8 cellular contexts compared by ENCODE assay signal in the genomic region with DNA sequence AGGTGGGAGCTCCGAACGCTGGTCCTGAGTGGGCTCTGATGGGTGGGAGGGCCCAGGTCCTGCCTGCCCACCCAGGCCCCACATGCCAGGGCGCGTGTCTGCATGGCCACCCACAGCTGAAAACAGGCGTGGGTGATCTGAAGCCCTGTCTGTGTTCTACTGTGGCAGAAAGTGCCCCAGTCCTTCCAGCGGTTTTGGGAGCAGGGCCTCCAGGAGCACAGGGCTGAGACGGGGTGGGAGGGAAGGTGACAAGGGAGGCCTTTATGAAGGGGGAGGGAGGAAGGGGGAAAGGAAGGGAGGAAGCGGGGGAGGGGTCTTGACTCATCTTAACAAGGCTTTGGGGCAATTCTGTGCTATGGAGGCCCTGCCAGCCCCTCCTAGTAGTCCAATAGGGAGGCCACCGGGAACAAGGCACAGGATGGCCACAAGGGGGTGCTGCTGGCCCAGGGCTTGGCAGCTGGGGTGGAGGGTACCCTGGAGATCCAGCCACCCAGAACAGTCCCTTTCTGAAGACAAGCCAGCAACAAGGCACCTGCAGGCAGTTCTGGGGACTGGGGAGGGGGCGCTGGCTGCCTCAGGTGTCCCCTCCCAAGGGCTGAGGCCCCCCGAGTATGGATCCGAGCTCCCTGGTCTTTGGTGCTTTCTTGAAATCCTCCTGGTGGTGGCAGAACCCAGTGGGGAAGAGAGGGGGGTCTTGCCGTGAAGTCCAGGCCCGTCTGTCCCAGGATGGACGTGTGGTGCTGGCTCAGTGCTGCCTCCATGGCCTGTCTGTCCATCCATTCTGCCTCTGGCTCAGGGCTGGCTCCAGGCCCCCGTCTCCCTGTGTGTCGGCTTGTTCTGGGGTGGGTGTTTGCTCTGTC. TPM values are rescaled to one million over a fixed set of nuclear protein-coding genes. Genes with fewer than 3 reads are reported as not detected.
DNase-seq lines count a peak whose midpoint lies in the region; ATAC-seq and TF ChIP-seq lines count a peak whose summit lies in the region.

No MANE protein-coding gene starts in this region.

- H3K4me1 Mint-ChIP-seq in activated naive CD4-positive, alpha-beta T cell treated with anti-CD3 and anti-CD28 coated beads for 36 hours (ENCODE audit: low read depth) = peaks cover 7% of the 10 kb centered on the region

- H3K4me3 ChIP-seq in Loucy (ENCODE audit: low read length, poor library complexity, severe bottlenecking) = no peak overlapping the region

- ATAC-seq in SK-N-SH treated with all-trans-retinoic acid at 6 μM for 48 hours = peak; percentile 81

- no peaks in the 10 kb centered on the region for H3K36me3 ChIP-seq in Loucy (ENCODE audit: insufficient read depth, low read length)

- no peak overlapping the region for H3K4me3 Mint-ChIP-seq in activated naive CD4-positive, alpha-beta T cell treated with anti-CD3 and anti-CD28 coated beads for 36 hours

- no peaks in the 10 kb centered on the region for H4K20me1 ChIP-seq in Loucy (ENCODE audit: insufficient read depth, low read length, poor library complexity, severe bottlenecking)

- H3K27ac Mint-ChIP-seq in activated naive CD4-positive, alpha-beta T cell treated with anti-CD3 and anti-CD28 coated beads for 36 hours = no peak overlapping the region

- H3F3A ChIP-seq in Loucy (ENCODE audit: low read depth) = no peaks in the 10 kb centered on the region

- CTCF ChIA-PET in activated naive CD4-positive, alpha-beta T cell treated with anti-CD3 and anti-CD28 coated beads for 36 hours (lab: Charles Lee) = interaction anchor here (0.5 to 10.5 kb wide), 38 partner anchors 9 to 226 kb away, joined by 3 to 270 read pairs (median 6); a partner anchor contains a TSS

- H3K9me3 ChIP-seq in Loucy (ENCODE audit: insufficient read depth, low read depth, low read length) = no peaks in the 10 kb centered on the region

- H3K9ac ChIP-seq in Loucy (ENCODE audit: low read depth, low read length, poor library complexity, severe bottlenecking) = no peak overlapping the region

- intact Hi-C loops in activated naive CD4-positive, alpha-beta T cell treated with anti-CD3 and anti-CD28 coated beads for 36 hours (cut with micrococcal nuclease) = loop anchor here (1.0 kb wide), 2 partner anchors 100 to 157 kb away; no protein-coding TSS in a partner anchor
- intact Hi-C loops in head of caudate nucleus (cut with DNase I) = loop anchor here (2.0 kb wide), 2 partner anchors 49 to 185 kb away; no protein-coding TSS in a partner anchor
- intact Hi-C loops in posterior cingulate gyrus (cut with DNase I) = loop anchor here (1.0 kb wide), 2 partner anchors 50 to 211 kb away; no protein-coding TSS in a partner anchor

- H3K4me1 ChIP-seq in Loucy (ENCODE audit: insufficient read depth, low read length, poor library complexity, severe bottlenecking) = no peaks in the 10 kb centered on the region

- H2AFZ ChIP-seq in Loucy (ENCODE audit: low read length) = no peak overlapping the region

- H3K27me3 ChIP-seq in Loucy (ENCODE audit: insufficient read depth, low read length, poor library complexity, severe bottlenecking) = no peaks in the 10 kb centered on the region

- no peaks in the 10 kb centered on the region for H3K9me3 Mint-ChIP-seq in activated naive CD4-positive, alpha-beta T cell treated with anti-CD3 and anti-CD28 coated beads for 36 hours

- no peaks in the 10 kb centered on the region for H3K36me3 Mint-ChIP-seq in activated naive CD4-positive, alpha-beta T cell treated with anti-CD3 and anti-CD28 coated beads for 36 hours (ENCODE audit: low read depth)

- DNase-seq in Daoy (ENCODE audit: low read depth) (peak; percentile 75), head of caudate nucleus (peak; percentile 56 to 95 (median 88)), posterior cingulate gyrus (peak; percentile 59 to 97 (median 88)), ureter (ENCODE audit: low spot score) (peak; percentile 79), NCI-H226 (no peak)
- DNase-seq in activated naive CD4-positive, alpha-beta T cell treated with anti-CD3 and anti-CD28 coated beads for 36 hours = peak; percentile 83

- peak; percentile 81 for TF ChIP-seq CTCF in Loucy (conservative IDR thresholded peaks at IDR 0.05; ENCODE audit: low read length)

- H3K9me2 ChIP-seq in Loucy (replicated peaks; ENCODE audit: low read depth, low read length) = no peaks in the 10 kb centered on the region

- no peaks in the 10 kb centered on the region for H3K79me2 ChIP-seq in Loucy (ENCODE audit: insufficient read depth, low read length)

- H3K27me3 Mint-ChIP-seq in activated naive CD4-positive, alpha-beta T cell treated with anti-CD3 and anti-CD28 coated beads for 36 hours (ENCODE audit: low read depth) = no peaks in the 10 kb centered on the region

- H3K4me2 ChIP-seq in Loucy (ENCODE audit: low read depth, low read length, poor library complexity, severe bottlenecking) = no peak overlapping the region

TF ChIP-seq in SK-N-SH treated with all-trans-retinoic acid at 6 μM for 48 hours, 23 proteins besides CTCF, POLR2A, EP300 and RAD21 (continues in another document):
- TF ChIP-seq, protein P1, sequence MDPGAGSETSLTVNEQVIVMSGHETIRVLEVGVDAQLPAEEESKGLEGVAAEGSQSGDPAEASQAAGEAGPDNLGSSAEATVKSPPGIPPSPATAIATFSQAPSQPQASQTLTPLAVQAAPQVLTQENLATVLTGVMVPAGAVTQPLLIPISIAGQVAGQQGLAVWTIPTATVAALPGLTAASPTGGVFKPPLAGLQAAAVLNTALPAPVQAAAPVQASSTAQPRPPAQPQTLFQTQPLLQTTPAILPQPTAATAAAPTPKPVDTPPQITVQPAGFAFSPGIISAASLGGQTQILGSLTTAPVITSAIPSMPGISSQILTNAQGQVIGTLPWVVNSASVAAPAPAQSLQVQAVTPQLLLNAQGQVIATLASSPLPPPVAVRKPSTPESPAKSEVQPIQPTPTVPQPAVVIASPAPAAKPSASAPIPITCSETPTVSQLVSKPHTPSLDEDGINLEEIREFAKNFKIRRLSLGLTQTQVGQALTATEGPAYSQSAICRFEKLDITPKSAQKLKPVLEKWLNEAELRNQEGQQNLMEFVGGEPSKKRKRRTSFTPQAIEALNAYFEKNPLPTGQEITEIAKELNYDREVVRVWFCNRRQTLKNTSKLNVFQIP (CRISPR knock-in tag; IDR thresholded peaks at IDR 0.05; ENCODE audit: borderline replicate concordance, low read depth) = no peak
- no peak for TF ChIP-seq ARNTL (CRISPR knock-in tag; IDR thresholded peaks at IDR 0.05; ENCODE audit: borderline replicate concordance, low read depth)
- TF ChIP-seq ISL1 (CRISPR knock-in tag; IDR thresholded peaks at IDR 0.05) = no peak
- TF ChIP-seq ZFP3 (CRISPR knock-in tag; IDR thresholded peaks at IDR 0.05) = no peak
- no peak for TF ChIP-seq ZNF8 (CRISPR knock-in tag; IDR thresholded peaks at IDR 0.05)
- TF ChIP-seq CSDC2 (CRISPR knock-in tag; IDR thresholded peaks at IDR 0.05) = no peak
- no peak for TF ChIP-seq OSR1 (CRISPR knock-in tag; IDR thresholded peaks at IDR 0.05)
- TF ChIP-seq TCF4 (CRISPR knock-in tag; IDR thresholded peaks at IDR 0.05; ENCODE audit: borderline replicate concordance) = no peak
- TF ChIP-seq, protein P2, sequence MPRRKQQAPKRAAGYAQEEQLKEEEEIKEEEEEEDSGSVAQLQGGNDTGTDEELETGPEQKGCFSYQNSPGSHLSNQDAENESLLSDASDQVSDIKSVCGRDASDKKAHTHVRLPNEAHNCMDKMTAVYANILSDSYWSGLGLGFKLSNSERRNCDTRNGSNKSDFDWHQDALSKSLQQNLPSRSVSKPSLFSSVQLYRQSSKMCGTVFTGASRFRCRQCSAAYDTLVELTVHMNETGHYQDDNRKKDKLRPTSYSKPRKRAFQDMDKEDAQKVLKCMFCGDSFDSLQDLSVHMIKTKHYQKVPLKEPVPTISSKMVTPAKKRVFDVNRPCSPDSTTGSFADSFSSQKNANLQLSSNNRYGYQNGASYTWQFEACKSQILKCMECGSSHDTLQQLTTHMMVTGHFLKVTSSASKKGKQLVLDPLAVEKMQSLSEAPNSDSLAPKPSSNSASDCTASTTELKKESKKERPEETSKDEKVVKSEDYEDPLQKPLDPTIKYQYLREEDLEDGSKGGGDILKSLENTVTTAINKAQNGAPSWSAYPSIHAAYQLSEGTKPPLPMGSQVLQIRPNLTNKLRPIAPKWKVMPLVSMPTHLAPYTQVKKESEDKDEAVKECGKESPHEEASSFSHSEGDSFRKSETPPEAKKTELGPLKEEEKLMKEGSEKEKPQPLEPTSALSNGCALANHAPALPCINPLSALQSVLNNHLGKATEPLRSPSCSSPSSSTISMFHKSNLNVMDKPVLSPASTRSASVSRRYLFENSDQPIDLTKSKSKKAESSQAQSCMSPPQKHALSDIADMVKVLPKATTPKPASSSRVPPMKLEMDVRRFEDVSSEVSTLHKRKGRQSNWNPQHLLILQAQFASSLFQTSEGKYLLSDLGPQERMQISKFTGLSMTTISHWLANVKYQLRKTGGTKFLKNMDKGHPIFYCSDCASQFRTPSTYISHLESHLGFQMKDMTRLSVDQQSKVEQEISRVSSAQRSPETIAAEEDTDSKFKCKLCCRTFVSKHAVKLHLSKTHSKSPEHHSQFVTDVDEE (CRISPR knock-in tag; IDR thresholded peaks at IDR 0.05) = no peak
- TF ChIP-seq ZNF70 (CRISPR knock-in tag; IDR thresholded peaks at IDR 0.05) = no peak
- TF ChIP-seq, protein P3, sequence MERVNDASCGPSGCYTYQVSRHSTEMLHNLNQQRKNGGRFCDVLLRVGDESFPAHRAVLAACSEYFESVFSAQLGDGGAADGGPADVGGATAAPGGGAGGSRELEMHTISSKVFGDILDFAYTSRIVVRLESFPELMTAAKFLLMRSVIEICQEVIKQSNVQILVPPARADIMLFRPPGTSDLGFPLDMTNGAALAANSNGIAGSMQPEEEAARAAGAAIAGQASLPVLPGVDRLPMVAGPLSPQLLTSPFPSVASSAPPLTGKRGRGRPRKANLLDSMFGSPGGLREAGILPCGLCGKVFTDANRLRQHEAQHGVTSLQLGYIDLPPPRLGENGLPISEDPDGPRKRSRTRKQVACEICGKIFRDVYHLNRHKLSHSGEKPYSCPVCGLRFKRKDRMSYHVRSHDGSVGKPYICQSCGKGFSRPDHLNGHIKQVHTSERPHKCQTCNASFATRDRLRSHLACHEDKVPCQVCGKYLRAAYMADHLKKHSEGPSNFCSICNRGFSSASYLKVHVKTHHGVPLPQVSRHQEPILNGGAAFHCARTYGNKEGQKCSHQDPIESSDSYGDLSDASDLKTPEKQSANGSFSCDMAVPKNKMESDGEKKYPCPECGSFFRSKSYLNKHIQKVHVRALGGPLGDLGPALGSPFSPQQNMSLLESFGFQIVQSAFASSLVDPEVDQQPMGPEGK (CRISPR knock-in tag; IDR thresholded peaks at IDR 0.05; ENCODE audit: borderline replicate concordance) = no peak

RNA-seq across cellular contexts. Expression of a gene that starts 6.3 kb away (rescaled TPM):
- 24.9 and 43.1 TPM in 2 replicates for total RNA-seq in Daoy (2014; rRNA removed; shearing (Covaris generic))
- 1 to 10 TPM; 4.2 to 4.3 TPM for total RNA-seq in activated naive CD4-positive, alpha-beta T cell treated with anti-CD3 and anti-CD28 coated beads for 36 hours
- total RNA-seq in ureter = 31.1 TPM

RNA-seq across cellular contexts. Expression of a gene that starts 19.7 kb away (rescaled TPM):
- total RNA-seq in Daoy (2014; rRNA removed; shearing (Covaris generic)) = 0.40 and 2.2 TPM in 2 replicates
- under 1 TPM; 0.52 to 0.74 TPM for total RNA-seq in activated naive CD4-positive, alpha-beta T cell treated with anti-CD3 and anti-CD28 coated beads for 36 hours
- total RNA-seq in ureter = 14.9 TPM

RNA-seq across cellular contexts. Expression of a gene that starts 52.5 kb away (rescaled TPM):
- total RNA-seq in Daoy (2014; rRNA removed; shearing (Covaris generic)) = 0.65 TPM in 1 of 2 replicates, not detected in the other
- total RNA-seq in activated naive CD4-positive, alpha-beta T cell treated with anti-CD3 and anti-CD28 coated beads for 36 hours = under 1 TPM; 0.45 to 0.49 TPM
- 9.4 TPM for total RNA-seq in ureter
